ENCODE assay signal across 10 cellular contexts in the genomic region with DNA sequence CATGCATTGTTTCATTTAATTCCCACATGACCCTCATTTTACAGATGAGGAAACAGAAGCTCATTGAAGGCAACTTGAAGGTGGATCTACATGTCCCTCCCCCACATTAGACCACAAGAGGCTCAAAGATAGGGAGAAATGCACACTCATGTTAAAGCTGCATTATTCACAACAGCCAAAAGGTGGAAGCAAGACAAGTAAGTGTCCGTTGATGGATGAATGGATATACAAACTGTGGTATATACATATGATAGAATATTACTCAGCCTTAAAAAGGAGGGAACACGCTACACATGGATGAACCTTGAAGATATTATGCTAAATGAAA.
DNase-seq lines count a peak whose midpoint lies in the region; ATAC-seq, FAIRE-seq and TF ChIP-seq lines count a peak whose summit lies in the region.
"Had no signal": no experiment of that assay in that cellular context is flagged by ENCODE, and none has a peak within 500 bp of the region (broad histone marks: within the 10 kb centered on the region; RNA-seq: fewer than 3 reads in every experiment).

No MANE protein-coding gene starts in this region.

- TF ChIP-seq EP300 in HepG2 (IDR thresholded peaks at IDR 0.05; ENCODE audit: low read depth in 2 of 2, low read length in 2 of 2) (no peak), HepG2 (CRISPR knock-in tag; IDR thresholded peaks at IDR 0.05; ENCODE audit: borderline replicate concordance) (no peak)

- no TSS peak for BruUV-seq in HepG2 (replicated peaks; lab: Mats Ljungman, UMichigan)

- H3K4me3 ChIP-seq in HepG2 (replicated peaks in 1 of 3; ENCODE audit: insufficient read depth in 1 of 3, low read depth in 2 of 3, low read length in 3 of 3) (no peak overlapping the region), right lobe of liver (no peak overlapping the region), fibroblast of villous mesenchyme (ENCODE audit: low read depth, low read length) (no peak overlapping the region)
- H3K4me3 ChIP-seq: MG63 had no signal

- H3K4me1 ChIP-seq in HepG2 (ENCODE audit: insufficient read depth, low read length): peaks cover 34% of the 10 kb centered on the region
- no peaks in the 10 kb centered on the region for H3K4me1 ChIP-seq in right lobe of liver

- ATAC-seq in HepG2: peak; percentile 60
- ATAC-seq in right lobe of liver: no peak
- peak; percentile 26; the same call in 1 of the 3 replicates for ATAC-seq in SK-N-SH treated with all-trans-retinoic acid at 6 μM for 48 hours
- no peak for ATAC-seq in left ventricle myocardium superior
- no peak for ATAC-seq in HG03460 (IDR thresholded peaks at IDR 0.05; ENCODE audit: unreplicated experiment)
- ATAC-seq: stimulated activated memory B cell treated with anti-CD40 and anti-IgM and Interleukin-4, amounts not matched to agents 10 μg/mL and 1 μg/mL and 100 μg/mL, for 72 hours had no signal

- intact Hi-C loops in HepG2 (cut with micrococcal nuclease; ENCODE audit: unreplicated experiment) (no loop called here), right lobe of liver (cut with DNase I) (no loop called here), left ventricle myocardium superior (cut with micrococcal nuclease) (no loop called here)

- H2AFZ ChIP-seq in HepG2 (ENCODE audit: low read length): no peak overlapping the region

- POLR2A ChIA-PET in HepG2 (lab: Yijun Ruan, JAX): no interaction called here

- FAIRE-seq in HepG2 (lab: Jason Lieb, UNC): peak; percentile 26

- in situ Hi-C loops in HepG2 (cut with HindIII; ENCODE audit: extremely low pct_ligation_motif_present, low pct_unique_long_range_greater_than_20kb): no loop called here

- no peak for TF ChIP-seq CTCF in HepG2 (CRISPR knock-in tag; IDR thresholded peaks at IDR 0.05)
- no peak for TF ChIP-seq CTCF in right lobe of liver (IDR thresholded peaks at IDR 0.05)
- no peak for TF ChIP-seq CTCF in fibroblast of villous mesenchyme (IDR thresholded peaks at IDR 0.05; ENCODE audit: insufficient read depth, low read depth, low read length)

- DNase-seq in HepG2 (ENCODE audit: low spot score) (peak; percentile 23), right lobe of liver (no peak), fibroblast of villous mesenchyme (ENCODE audit: low read depth) (peak; percentile 37), left ventricle myocardium superior (no peak), NCI-H1048 (lab: John Stamatoyannopoulos, UW) (no peak)
- DNase-seq in activated effector memory CD4-positive, alpha-beta T cell treated with anti-CD3 and anti-CD28 coated beads, Interleukin-2, amount 50 U/mL, for 16 hours: no peak

- 50% methylated on average over 2 of the region's 2 CpGs for WGBS in HepG2 (ENCODE audit: low lambda C conversion rate)
- 100% methylated on average over 2 of the region's 2 CpGs for WGBS in right lobe of liver (ENCODE audit: insufficient coverage, low coverage, low lambda C conversion rate, missing lambda C conversion rate)

- H4K20me1 ChIP-seq in HepG2 (ENCODE audit: insufficient read depth, low read length): no peaks in the 10 kb centered on the region

- no peak overlapping the region for H3K4me2 ChIP-seq in HepG2 (ENCODE audit: low read depth, low read length)

- H3K27ac ChIP-seq in HepG2 (ENCODE audit: extremely low read length, insufficient read depth, low read length) (no peak overlapping the region), right lobe of liver (no peak overlapping the region)

- H3K79me2 ChIP-seq in HepG2 (ENCODE audit: insufficient read depth, low read length): no peaks in the 10 kb centered on the region

- CTCF ChIA-PET in HepG2 (lab: Yijun Ruan, JAX; ENCODE audit: low intra/inter-chr PET ratio, low total read pairs): no interaction called here

- H3K9me3 ChIP-seq in HepG2 (ENCODE audit: low read length): no peaks in the 10 kb centered on the region
- no peaks in the 10 kb centered on the region for H3K9me3 ChIP-seq in right lobe of liver
- H3K9me3 ChIP-seq: MG63 had no signal

- H3K27me3 ChIP-seq in HepG2 (ENCODE audit: control insufficient read depth in 1 of 2, insufficient read depth in 2 of 2, low read length in 2 of 2) (peaks cover 1 to 14% of the 10 kb centered on the region in 2 experiments; a peak in 3 of 5 replicates), right lobe of liver (no peaks in the 10 kb centered on the region)
- H3K27me3 ChIP-seq: MG63 had no signal

- H3K36me3 ChIP-seq in HepG2 (replicated peaks in 1 of 2; ENCODE audit: control insufficient read depth in 1 of 2, insufficient read depth in 2 of 2, low read length in 2 of 2): no peaks in the 10 kb centered on the region
- no peaks in the 10 kb centered on the region for H3K36me3 ChIP-seq in right lobe of liver
- H3K36me3 ChIP-seq: MG63 had no signal

- no peak for TF ChIP-seq RAD21 in HepG2 (CRISPR knock-in tag; IDR thresholded peaks at IDR 0.05)

- no peak for TF ChIP-seq POLR2A in HepG2 (IDR thresholded peaks at IDR 0.05; ENCODE audit: insufficient read depth in 1 of 2, low read depth in 2 of 2, low read length in 2 of 2)
- TF ChIP-seq POLR2A in right lobe of liver (IDR thresholded peaks at IDR 0.05): no peak

- no peak overlapping the region for H3K9ac ChIP-seq in HepG2 (ENCODE audit: insufficient read depth, low read depth, low read length)

TF ChIP-seq in HepG2, 621 proteins besides CTCF, POLR2A, EP300 and RAD21 (continues in another document):
- TF ChIP-seq ZMYM4 (CRISPR knock-in tag; IDR thresholded peaks at IDR 0.05): no peak

TF ChIP-seq in SK-N-SH treated with all-trans-retinoic acid at 6 μM for 48 hours, 23 proteins besides CTCF, POLR2A, EP300 and RAD21:
- no peak for TF ChIP-seq ZFP3 (CRISPR knock-in tag; IDR thresholded peaks at IDR 0.05)
- peak; percentile 71 for TF ChIP-seq ZNF8 (CRISPR knock-in tag; IDR thresholded peaks at IDR 0.05)
- no peak for TF ChIP-seq TCF4 (CRISPR knock-in tag; IDR thresholded peaks at IDR 0.05; ENCODE audit: borderline replicate concordance)

Comparison
In these comparisons a context has a peak if more than half of its experiments do, and no peak if none do; other contexts are left out.
1. ATAC-seq: peak in HepG2 (single experiment) and SK-N-SH treated with all-trans-retinoic acid at 6 μM for 48 hours (single experiment); none in right lobe of liver (0 of 4), left ventricle myocardium superior (single experiment) and HG03460 (single experiment).
2. DNase-seq: peak in HepG2 (single experiment) and fibroblast of villous mesenchyme (single experiment); none in right lobe of liver (0 of 3), activated effector memory CD4-positive, alpha-beta T cell treated with anti-CD3 and anti-CD28 coated beads, Interleukin-2, amount 50 U/mL, for 16 hours (single experiment), left ventricle myocardium superior (single experiment) and NCI-H1048 (single experiment).